Comparison of ENCODE assay signal across 18 cellular contexts in genomic region chr21:41499920-41500319, GRCh38. TPM values are rescaled to one million over a fixed set of nuclear protein-coding genes. Genes with fewer than 3 reads are reported as not detected.
DNase-seq lines count a peak whose midpoint lies in the region; ATAC-seq, FAIRE-seq and TF ChIP-seq lines count a peak whose summit lies in the region.
"Had no signal": no experiment of that assay in that cellular context is flagged by ENCODE, and none has a peak within 500 bp of the region (broad histone marks: within the 10 kb centered on the region; RNA-seq: fewer than 3 reads in every experiment).

No MANE protein-coding gene starts in this region.

- intact Hi-C loops in body of pancreas (cut with DNase I), result no loop called here

- peaks cover 7% of the 10 kb centered on the region for H3K4me1 Mint-ChIP-seq in activated T-helper 17 cell treated with anti-CD3 and anti-CD28 coated beads, Interleukin-2, amount 50 U/mL, for 72 hours
- peaks cover 0 to 3% of the 10 kb centered on the region in 2 donors for H3K4me1 Mint-ChIP-seq in effector memory CD8-positive, alpha-beta T cell (ENCODE audit: low read depth in 2 of 2)

- H3K9me3 Mint-ChIP-seq in activated T-helper 17 cell treated with anti-CD3 and anti-CD28 coated beads, Interleukin-2, amount 50 U/mL, for 72 hours, result no peaks in the 10 kb centered on the region
- H3K9me3 Mint-ChIP-seq in effector memory CD8-positive, alpha-beta T cell, result no peaks in the 10 kb centered on the region

- DNase-seq in body of pancreas, result peak in 1 of 4 donors; percentile 61
- DNase-seq in small intestine, result no peak
- no peak for DNase-seq in NCI-H1092 treated with DMSO at 0.1 percent for 48 hours (lab: John Stamatoyannopoulos, UW)
- DNase-seq in effector memory CD8-positive, alpha-beta T cell, result no peak
- DNase-seq: DMS79 treated with DMSO at 0.1 percent for 48 hours, NCI-H146, NCI-H2029 treated with DMSO at 0.1 percent for 48 hours, NCI-H2171, NCI-H526, PC-9 had no signal

- H3K36me3 ChIP-seq in body of pancreas (replicated peaks in 1 of 2; ENCODE audit: insufficient read depth in 1 of 2, low read depth in 2 of 2) (no peaks in the 10 kb centered on the region), mucosa of rectum (ENCODE audit: control insufficient read depth in 2 of 2, insufficient read depth in 2 of 2, low read length in 2 of 2) (peaks cover 9 to 32% of the 10 kb centered on the region in 2 donors), small intestine (ENCODE audit: control insufficient read depth in 2 of 2, insufficient read depth in 2 of 2, low read length in 2 of 2) (peaks cover 0 to 2% of the 10 kb centered on the region in 2 donors), gastroesophageal sphincter (no peaks in the 10 kb centered on the region)

- no peak overlapping the region for H3K27ac Mint-ChIP-seq in activated T-helper 17 cell treated with anti-CD3 and anti-CD28 coated beads, Interleukin-2, amount 50 U/mL, for 72 hours
- H3K27ac Mint-ChIP-seq in effector memory CD8-positive, alpha-beta T cell, result no peak overlapping the region

- FAIRE-seq in small intestine (lab: Jason Lieb, UNC), result no peak
- FAIRE-seq: A549, H54 had no signal

- H3K4me1 ChIP-seq in body of pancreas (peaks cover 97% of the 10 kb centered on the region), mucosa of rectum (ENCODE audit: control insufficient read depth in 2 of 2, insufficient read depth in 2 of 2, low read length in 2 of 2) (peaks cover 53 to 69% of the 10 kb centered on the region in 2 donors), small intestine (ENCODE audit: control insufficient read depth in 2 of 2, insufficient read depth in 1 of 2, low read depth in 1 of 2, low read length in 1 of 2) (peaks cover 3 to 9% of the 10 kb centered on the region in 2 donors), gastroesophageal sphincter (no peaks in the 10 kb centered on the region)
- H3K4me1 ChIP-seq: A549 had no signal

- H3K27ac ChIP-seq in C4-2B, result peak overlapping the region; percentile 65
- peak overlapping the region; percentile 83 to 98 (median 96) for H3K27ac ChIP-seq in body of pancreas
- peak overlapping the region; percentile 88 to 97 for H3K27ac ChIP-seq in mucosa of rectum (ENCODE audit: low read depth in 2 of 2, low read length in 2 of 2)
- H3K27ac ChIP-seq in small intestine (ENCODE audit: low read depth in 1 of 2, low read length in 1 of 2), result peak overlapping the region; percentile 70 to 79
- H3K27ac ChIP-seq in gastroesophageal sphincter, result no peak overlapping the region
- H3K27ac ChIP-seq: A549, KMS-11, PC-9 had no signal

- no peak for TF ChIP-seq POLR2A in body of pancreas (IDR thresholded peaks at IDR 0.05)
- no peak for TF ChIP-seq POLR2A in gastroesophageal sphincter (IDR thresholded peaks at IDR 0.05)

- WGBS in body of pancreas, 2 donors, result 27% methylated on average over 2 of the region's 2 CpGs
- 25 to 61% (median 31%) methylated on average over 2 of the region's 2 CpGs for whole genome bisulfite sequencing in small intestine, 3 donors
- 60% methylated on average over 1 of the region's 2 CpGs; no CpG with 5 or more reads in 1 of the 2 donors for WGBS in gastroesophageal sphincter (ENCODE audit: low coverage in 1 of 2), 2 donors

- TF ChIP-seq CTCF in C4-2B (conservative IDR thresholded peaks at IDR 0.05) (no peak), body of pancreas (IDR thresholded peaks at IDR 0.05) (no peak), gastroesophageal sphincter (IDR thresholded peaks at IDR 0.05) (no peak)

- ATAC-seq in body of pancreas (no peak), gastroesophageal sphincter (no peak)
- ATAC-seq in activated T-helper 17 cell treated with anti-CD3 and anti-CD28 coated beads, Interleukin-2, amount 50 U/mL, for 72 hours (replicated peaks), result no peak
- no peak for ATAC-seq in effector memory CD8-positive, alpha-beta T cell (replicated peaks)
- ATAC-seq: A549 had no signal

- H3K4me3 ChIP-seq in body of pancreas (no peak overlapping the region), mucosa of rectum (ENCODE audit: low read length in 2 of 2) (peak overlapping the region; percentile 20 to 37), small intestine (ENCODE audit: low read depth in 1 of 2, low read length in 2 of 2) (peak overlapping the region in 1 of 2 donors; percentile 5), gastroesophageal sphincter (no peak overlapping the region)
- H3K4me3 ChIP-seq: A549, PC-9 had no signal

- H3K9me3 ChIP-seq in body of pancreas (no peaks in the 10 kb centered on the region), mucosa of rectum (ENCODE audit: control insufficient read depth in 2 of 2, low read length in 2 of 2) (no peaks in the 10 kb centered on the region), small intestine (ENCODE audit: control insufficient read depth, low read depth) (no peaks in the 10 kb centered on the region), gastroesophageal sphincter (no peaks in the 10 kb centered on the region)
- H3K9me3 ChIP-seq: A549 had no signal

- no peak overlapping the region for H3K4me3 Mint-ChIP-seq in activated T-helper 17 cell treated with anti-CD3 and anti-CD28 coated beads, Interleukin-2, amount 50 U/mL, for 72 hours
- H3K4me3 Mint-ChIP-seq in effector memory CD8-positive, alpha-beta T cell, result no peak overlapping the region

- H3K9ac ChIP-seq in mucosa of rectum (ENCODE audit: low read depth in 1 of 2, low read length in 2 of 2), result peak overlapping the region; percentile 26 to 61
- H3K9ac ChIP-seq: KMS-11 had no signal

- H3K27me3 ChIP-seq in body of pancreas (no peaks in the 10 kb centered on the region), mucosa of rectum (ENCODE audit: control insufficient read depth in 2 of 2, insufficient read depth in 2 of 2, low read length in 2 of 2) (no peaks in the 10 kb centered on the region), small intestine (ENCODE audit: control insufficient read depth in 2 of 2, insufficient read depth in 2 of 2, low read length in 2 of 2) (peaks cover 0 to 2% of the 10 kb centered on the region in 2 donors), gastroesophageal sphincter (peaks cover 20% of the 10 kb centered on the region)

- peaks cover 31% of the 10 kb centered on the region for H3K27me3 Mint-ChIP-seq in activated T-helper 17 cell treated with anti-CD3 and anti-CD28 coated beads, Interleukin-2, amount 50 U/mL, for 72 hours
- peaks cover 24 to 52% of the 10 kb centered on the region in 2 donors for H3K27me3 Mint-ChIP-seq in effector memory CD8-positive, alpha-beta T cell

- no peaks in the 10 kb centered on the region for H3K36me3 Mint-ChIP-seq in activated T-helper 17 cell treated with anti-CD3 and anti-CD28 coated beads, Interleukin-2, amount 50 U/mL, for 72 hours (ENCODE audit: low read depth)
- H3K36me3 Mint-ChIP-seq in effector memory CD8-positive, alpha-beta T cell (ENCODE audit: insufficient read depth), result peaks cover 3% of the 10 kb centered on the region

- no peak for TF ChIP-seq EP300 in gastroesophageal sphincter (IDR thresholded peaks at IDR 0.05)

RNA-seq across cellular contexts. Expression of gene TMPRSS2, which starts 8.0 kb away (rescaled TPM):
- 10 to 100 TPM; 45.7 to 60.3 TPM for total RNA-seq in body of pancreas
- polyA plus RNA-seq in small intestine, result 100 to 1,000 TPM; 108 to 167 (median 135) TPM
- not detected for total RNA-seq in activated T-helper 17 cell treated with anti-CD3 and anti-CD28 coated beads, Interleukin-2, amount 50 U/mL, for 72 hours
- 1 to 10 TPM in 1 of 4 donors, under 1 TPM in 2, not detected in 1; 0.19 to 5.0 (median 0.62) TPM for total RNA-seq in gastroesophageal sphincter
- polyA plus RNA-seq: A549, BJ had no signal

Comparison
In these comparisons a context has a peak if more than half of its experiments do, and no peak if none do; other contexts are left out.
1. H3K27ac ChIP-seq: peak in C4-2B (single experiment), body of pancreas (4 of 4), mucosa of rectum (2 of 2) and small intestine (2 of 2); none in gastroesophageal sphincter (0 of 4).
2. H3K4me3 ChIP-seq: peak in mucosa of rectum (2 of 2); none in body of pancreas (0 of 2) and gastroesophageal sphincter (0 of 2).
3. RNA of gene TMPRSS2, which starts 8.0 kb away (total RNA-seq): 45.7 to 60.3 TPM in body of pancreas; 0.19 to 5.0 TPM in gastroesophageal sphincter and not detected in activated T-helper 17 cell treated with anti-CD3 and anti-CD28 coated beads, Interleukin-2, amount 50 U/mL, for 72 hours; every median in the first group is over 4 times any median in the second.